ENCODE assay signal across 33 cellular contexts in the genomic region with DNA sequence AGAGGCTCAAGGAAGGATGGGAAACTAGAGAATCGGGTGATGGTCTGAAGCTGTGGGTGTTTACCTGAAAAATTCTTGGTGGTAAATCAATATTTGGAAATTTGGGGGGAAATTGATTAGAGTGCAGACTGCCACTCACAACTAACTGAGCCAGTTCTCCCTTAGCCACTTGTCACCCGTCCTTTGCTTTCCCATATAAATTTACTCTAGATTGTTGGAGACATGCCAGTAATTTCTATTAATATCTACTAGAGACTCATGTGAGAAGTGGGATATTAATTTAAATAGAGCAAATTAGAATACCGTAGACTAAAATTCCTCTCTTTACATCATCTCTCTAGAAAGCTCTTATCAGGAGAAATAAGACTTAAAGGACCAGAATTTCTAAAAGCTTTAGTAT.
"Had no signal": no experiment of that assay in that cellular context is flagged by ENCODE, and none has a peak within 500 bp of the region (broad histone marks: within the 10 kb centered on the region; RNA-seq: fewer than 3 reads in every experiment).

No MANE protein-coding gene starts in this region.

- H3K27me3 ChIP-seq: adrenal gland, ascending aorta, brain microvascular endothelial cell, breast epithelium, cardiac muscle cell had no signal

- H3K9me3 ChIP-seq: adrenal gland, ascending aorta, breast epithelium had no signal

- H3K36me3 ChIP-seq: adrenal gland, ascending aorta, brain microvascular endothelial cell, breast epithelium, cardiac muscle cell had no signal

- FAIRE-seq: astrocyte, bronchial epithelial cell had no signal

- H3K27ac ChIP-seq: adrenal gland, ascending aorta, brain microvascular endothelial cell, breast epithelium, cardiac muscle cell had no signal

- H3K4me1 ChIP-seq: adrenal gland, ascending aorta, breast epithelium had no signal

- ATAC-seq: activated naive CD4-positive, alpha-beta T cell treated with anti-CD3 and anti-CD28 coated beads, Interleukin-2, amount 50 U/mL, for 72 hours; activated naive CD8-positive, alpha-beta T cell treated with anti-CD3 and anti-CD28 coated beads, Interleukin-2, amount 50 U/mL, for 24 hours; activated T-cell treated with anti-CD3 and anti-CD28 coated beads, Interleukin-2, amount 50 U/mL, for 4 hours; activated T-cell treated with anti-CD3 and anti-CD28 coated beads, Interleukin-2, amount 50 U/mL, for 72 hours; activated T-helper 17 cell treated with anti-CD3 and anti-CD28 coated beads, Interleukin-2, amount 50 U/mL, for 72 hours had no signal

- DNase-seq: activated effector memory CD4-positive, alpha-beta T cell treated with anti-CD3 and anti-CD28 coated beads, Interleukin-2, amount 50 U/mL, for 16 hours; activated effector memory CD4-positive, alpha-beta T cell treated with Interleukin-2 at 50 U/mL for 16 hours; activated gamma-delta T cell; activated gamma-delta T cell treated with Interleukin-2 at 50 U/mL for 16 hours; activated naive CD4-positive, alpha-beta T cell; activated naive CD4-positive, alpha-beta T cell treated with anti-CD3 and anti-CD28 coated beads for 36 hours; activated naive CD4-positive, alpha-beta T cell treated with anti-CD3 and anti-CD28 coated beads, Interleukin-2, amount 10 ng/mL, durations not matched to agents 7 days and 5 days; activated naive CD4-positive, alpha-beta T cell treated with anti-CD3 and anti-CD28 coated beads, Interleukin-2, amount 50 U/mL, for 16 hours; activated naive CD4-positive, alpha-beta T cell treated with Interleukin-2 at 50 U/mL for 16 hours; activated naive CD8-positive, alpha-beta T cell treated with anti-CD3 and anti-CD28 coated beads for 36 hours; activated naive CD8-positive, alpha-beta T cell treated with anti-CD3 and anti-CD28 coated beads, Interleukin-2, amount 10 ng/mL, durations not matched to agents 7 days and 5 days; activated naive CD8-positive, alpha-beta T cell treated with anti-CD3 and anti-CD28 coated beads, Interleukin-2, amount 50 U/mL, for 24 hours; activated T-cell treated with anti-CD3 and anti-CD28 coated beads, Interleukin-2, amount 50 U/mL, for 1 hour; activated T-cell treated with anti-CD3 and anti-CD28 coated beads, Interleukin-2, amount 50 U/mL, for 24 hours; activated T-cell treated with anti-CD3 and anti-CD28 coated beads, Interleukin-2, amount 50 U/mL, for 4 hours; activated T-cell treated with anti-CD3 and anti-CD28 coated beads, Interleukin-2, amount 50 U/mL, for 48 hours; activated T-cell treated with anti-CD3 and anti-CD28 coated beads, Interleukin-2, amount 50 U/mL, for 72 hours; adrenal gland; amniotic stem cell; amygdala; anterior cingulate cortex; aorta; brain microvascular endothelial cell; caudate nucleus; central memory CD4-positive, alpha-beta T cell; cerebellar nuclear complex had no signal

- H3K4me3 ChIP-seq: adrenal gland, ascending aorta, breast epithelium, cardiac muscle cell had no signal
